15 cellular contexts compared by ENCODE assay signal in the genomic region with DNA sequence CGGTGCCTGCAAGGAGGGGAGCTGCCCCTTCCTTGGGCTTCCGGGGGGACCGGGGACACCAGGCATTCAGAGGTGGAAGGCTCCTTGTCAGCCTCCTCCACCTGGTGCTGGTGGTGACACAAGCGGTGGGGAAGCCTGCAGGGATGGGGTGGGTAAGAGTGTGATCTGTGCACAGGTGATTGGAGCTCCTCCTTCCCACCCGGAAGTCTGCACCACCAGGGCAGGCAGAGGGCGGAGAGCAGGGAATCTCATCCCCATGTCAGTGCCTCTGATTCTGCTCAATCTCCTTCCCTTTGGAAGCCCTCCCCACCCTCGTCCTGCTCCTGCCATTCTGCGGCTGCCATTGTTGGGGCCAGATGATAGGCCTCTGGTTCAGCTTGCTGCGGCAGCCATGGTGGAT.
DNase-seq lines count a peak whose midpoint lies in the region; ATAC-seq and TF ChIP-seq lines count a peak whose summit lies in the region.
"Had no signal": no experiment of that assay in that cellular context is flagged by ENCODE, and none has a peak within 500 bp of the region (broad histone marks: within the 10 kb centered on the region; RNA-seq: fewer than 3 reads in every experiment).

No MANE protein-coding gene starts in this region.

- H3K4me3 ChIP-seq in PC-3 (ENCODE audit: low read length) (no peak overlapping the region), endodermal cell (ENCODE audit: low read length) (no peak overlapping the region)
- H3K4me3 ChIP-seq: PC-9 had no signal

- no peak for ATAC-seq in stimulated activated naive CD8-positive, alpha-beta T cell treated with anti-CD3 and anti-CD28 coated beads, Interleukin-15, Interleukin-2, amounts not matched to agents 100 U/mL and 50 U/mL, for 24 hours
- ATAC-seq in PC-3 (no peak), sciatic nerve (no peak), HG03432 (IDR thresholded peaks at IDR 0.05; ENCODE audit: unreplicated experiment) (no peak)

- POLR2A ChIA-PET in PC-3 (lab: Charles Lee; ENCODE audit: unreplicated experiment) = no interaction called here
- POLR2A ChIA-PET in activated CD4-positive, alpha-beta T cell treated with anti-CD3 and anti-CD28 coated beads, Interleukin-2, amount 10 ng/mL, durations not matched to agents 7 days and 5 days (lab: Charles Lee) = interaction anchor here (0.9 kb wide), 1 partner anchor 38 kb away, joined by 4 read pairs; no protein-coding TSS in a partner anchor

- BruUV-seq in PC-3 (replicated peaks; lab: Mats Ljungman, UMichigan) = no TSS peak

- H3K9ac ChIP-seq in PC-3 (ENCODE audit: low read length) = no peak overlapping the region
- no peak overlapping the region for H3K9ac ChIP-seq in endodermal cell (ENCODE audit: extremely low read depth, low read length, poor library complexity, severe bottlenecking)

- no peaks in the 10 kb centered on the region for H3K27me3 Mint-ChIP-seq in stimulated activated naive CD8-positive, alpha-beta T cell treated with anti-CD3 and anti-CD28 coated beads, Interleukin-15, Interleukin-2, amounts not matched to agents 100 ng/mL and 50 ng/mL, for 24 hours
- peaks cover 59% of the 10 kb centered on the region for H3K27me3 Mint-ChIP-seq in endodermal cell (ENCODE audit: insufficient read depth)
- no peaks in the 10 kb centered on the region for H3K27me3 Mint-ChIP-seq in glutamatergic neuron (ENCODE audit: unreplicated experiment)
- H3K27me3 Mint-ChIP-seq in activated CD4-positive, alpha-beta T cell treated with anti-CD3 and anti-CD28 coated beads, Interleukin-2, amount 10 ng/mL, durations not matched to agents 7 days and 5 days = no peaks in the 10 kb centered on the region

- peaks cover 22% of the 10 kb centered on the region for H3K36me3 Mint-ChIP-seq in stimulated activated naive CD8-positive, alpha-beta T cell treated with anti-CD3 and anti-CD28 coated beads, Interleukin-15, Interleukin-2, amounts not matched to agents 100 ng/mL and 50 ng/mL, for 24 hours (ENCODE audit: low read depth)
- H3K36me3 Mint-ChIP-seq in endodermal cell (ENCODE audit: low read depth) = no peaks in the 10 kb centered on the region
- H3K36me3 Mint-ChIP-seq in glutamatergic neuron (ENCODE audit: unreplicated experiment) = no peaks in the 10 kb centered on the region
- peaks cover 50% of the 10 kb centered on the region for H3K36me3 Mint-ChIP-seq in activated CD4-positive, alpha-beta T cell treated with anti-CD3 and anti-CD28 coated beads, Interleukin-2, amount 10 ng/mL, durations not matched to agents 7 days and 5 days (ENCODE audit: low read depth)

- no peak overlapping the region for H2AFZ ChIP-seq in PC-3 (ENCODE audit: low read length)
- H2AFZ ChIP-seq: PC-9 had no signal

- CTCF ChIA-PET in PC-3 (lab: Charles Lee) = no interaction called here
- CTCF ChIA-PET in activated CD4-positive, alpha-beta T cell treated with anti-CD3 and anti-CD28 coated beads, Interleukin-2, amount 10 ng/mL, durations not matched to agents 7 days and 5 days (lab: Charles Lee) = interaction anchor here (1.0 to 2.4 kb wide), 3 partner anchors 8 to 25 kb away, joined by 3 to 15 read pairs (median 5); no protein-coding TSS in a partner anchor

- TF ChIP-seq CTCF in PC-3 (conservative IDR thresholded peaks at IDR 0.05; ENCODE audit: low read depth, low read length) (no peak), endodermal cell (conservative IDR thresholded peaks at IDR 0.05) (no peak), glutamatergic neuron (IDR thresholded peaks at IDR 0.05; ENCODE audit: partially characterized antibody, unreplicated experiment) (no peak)

- DNase-seq in stimulated activated naive CD8-positive, alpha-beta T cell treated with anti-CD3 and anti-CD28 coated beads, Interleukin-15, Interleukin-2, amounts not matched to agents 100 U/mL and 50 U/mL, for 24 hours = no peak
- no peak for DNase-seq in PC-3
- DNase-seq in endodermal cell = peak; percentile 63
- DNase-seq in glutamatergic neuron = no peak
- no peak for DNase-seq in sciatic nerve (ENCODE audit: low spot score)
- DNase-seq in activated CD4-positive, alpha-beta T cell treated with anti-CD3 and anti-CD28 coated beads, Interleukin-2, amount 10 ng/mL, durations not matched to agents 7 days and 5 days = no peak
- DNase-seq: ACHN, GF-D8, NCI-H187 treated with DMSO at 0.1 percent for 48 hours, NCI-H226 had no signal

- peak overlapping the region; percentile 19; the same call in 1 of the 2 replicates for H3K27ac ChIP-seq in PC-3 (ENCODE audit: low read length)
- H3K27ac ChIP-seq in endodermal cell (ENCODE audit: low read depth, low read length) = no peak overlapping the region
- H3K27ac ChIP-seq: HL-60, PC-9 had no signal

- no peaks in the 10 kb centered on the region for H3K36me3 ChIP-seq in PC-3 (ENCODE audit: low read depth, low read length)
- no peaks in the 10 kb centered on the region for H3K36me3 ChIP-seq in endodermal cell (ENCODE audit: control insufficient read depth, insufficient read depth, low read length)

- no peak overlapping the region for H3K4me2 ChIP-seq in PC-3 (ENCODE audit: low read length)
- H3K4me2 ChIP-seq: PC-9 had no signal

- H3K9me3 ChIP-seq in PC-3 (ENCODE audit: low read length) (no peaks in the 10 kb centered on the region), endodermal cell (ENCODE audit: control insufficient read depth, low read length) (no peaks in the 10 kb centered on the region)

- H3K9me3 Mint-ChIP-seq in stimulated activated naive CD8-positive, alpha-beta T cell treated with anti-CD3 and anti-CD28 coated beads, Interleukin-15, Interleukin-2, amounts not matched to agents 100 ng/mL and 50 ng/mL, for 24 hours = no peaks in the 10 kb centered on the region
- no peaks in the 10 kb centered on the region for H3K9me3 Mint-ChIP-seq in endodermal cell
- peaks cover 9% of the 10 kb centered on the region for H3K9me3 Mint-ChIP-seq in glutamatergic neuron (ENCODE audit: unreplicated experiment)
- H3K9me3 Mint-ChIP-seq in activated CD4-positive, alpha-beta T cell treated with anti-CD3 and anti-CD28 coated beads, Interleukin-2, amount 10 ng/mL, durations not matched to agents 7 days and 5 days = peaks cover 5% of the 10 kb centered on the region

- no peak overlapping the region for H3K4me3 Mint-ChIP-seq in stimulated activated naive CD8-positive, alpha-beta T cell treated with anti-CD3 and anti-CD28 coated beads, Interleukin-15, Interleukin-2, amounts not matched to agents 100 ng/mL and 50 ng/mL, for 24 hours
- no peak overlapping the region for H3K4me3 Mint-ChIP-seq in endodermal cell
- H3K4me3 Mint-ChIP-seq in glutamatergic neuron (ENCODE audit: unreplicated experiment) = no peak overlapping the region
- no peak overlapping the region for H3K4me3 Mint-ChIP-seq in activated CD4-positive, alpha-beta T cell treated with anti-CD3 and anti-CD28 coated beads, Interleukin-2, amount 10 ng/mL, durations not matched to agents 7 days and 5 days
- H3K4me3 Mint-ChIP-seq: CD14-positive monocyte had no signal

- H3K4me1 ChIP-seq in PC-3 (ENCODE audit: insufficient read depth, low read length) (peaks cover 44% of the 10 kb centered on the region), endodermal cell (ENCODE audit: control insufficient read depth, insufficient read depth, low read length) (peaks cover 4% of the 10 kb centered on the region)

- no peaks in the 10 kb centered on the region for H3F3A ChIP-seq in PC-3 (ENCODE audit: low read length, unreplicated experiment)

- intact Hi-C loops in PC-3 (cut with micrococcal nuclease) (no loop called here), sciatic nerve (cut with DNase I) (no loop called here)

- H3K79me2 ChIP-seq in PC-3 (ENCODE audit: low read length) = peaks cover 42% of the 10 kb centered on the region

- H3K27ac Mint-ChIP-seq in stimulated activated naive CD8-positive, alpha-beta T cell treated with anti-CD3 and anti-CD28 coated beads, Interleukin-15, Interleukin-2, amounts not matched to agents 100 ng/mL and 50 ng/mL, for 24 hours = peak overlapping the region; percentile 70
- H3K27ac Mint-ChIP-seq in endodermal cell (no peak overlapping the region), glutamatergic neuron (ENCODE audit: unreplicated experiment) (no peak overlapping the region)
- no peak overlapping the region for H3K27ac Mint-ChIP-seq in activated CD4-positive, alpha-beta T cell treated with anti-CD3 and anti-CD28 coated beads, Interleukin-2, amount 10 ng/mL, durations not matched to agents 7 days and 5 days

- H3K27me3 ChIP-seq in PC-3 (ENCODE audit: low read length) = no peaks in the 10 kb centered on the region
- peaks cover 40% of the 10 kb centered on the region for H3K27me3 ChIP-seq in endodermal cell (ENCODE audit: control insufficient read depth, insufficient read depth, low read length, poor library complexity, severe bottlenecking)

- WGBS in endodermal cell (ENCODE audit: insufficient coverage in 1 of 2, insufficient read length in 1 of 2), 2 experiments = 86 to 92% methylated on average over 4 to 9 of the region's 9 CpGs

- H4K20me1 ChIP-seq in PC-3 (ENCODE audit: low read length) = no peaks in the 10 kb centered on the region

- no peaks in the 10 kb centered on the region for H3K9me2 ChIP-seq in PC-3 (replicated peaks; ENCODE audit: low read length)

- H3K4me1 Mint-ChIP-seq in stimulated activated naive CD8-positive, alpha-beta T cell treated with anti-CD3 and anti-CD28 coated beads, Interleukin-15, Interleukin-2, amounts not matched to agents 100 ng/mL and 50 ng/mL, for 24 hours (ENCODE audit: low read depth) = peaks cover 90% of the 10 kb centered on the region
- peaks cover 8% of the 10 kb centered on the region for H3K4me1 Mint-ChIP-seq in endodermal cell
- peaks cover 4% of the 10 kb centered on the region for H3K4me1 Mint-ChIP-seq in glutamatergic neuron (ENCODE audit: low read depth, unreplicated experiment)
- H3K4me1 Mint-ChIP-seq in activated CD4-positive, alpha-beta T cell treated with anti-CD3 and anti-CD28 coated beads, Interleukin-2, amount 10 ng/mL, durations not matched to agents 7 days and 5 days = peaks cover 70% of the 10 kb centered on the region
